Comparison of ENCODE assay signal across 16 cellular contexts in genomic region chr11:45027312-45027711, GRCh38.
DNase-seq lines count a peak whose midpoint lies in the region; ATAC-seq and TF ChIP-seq lines count a peak whose summit lies in the region.
"Had no signal": no experiment of that assay in that cellular context is flagged by ENCODE, and none has a peak within 500 bp of the region (broad histone marks: within the 10 kb centered on the region; RNA-seq: fewer than 3 reads in every experiment).

No MANE protein-coding gene starts in this region.

- no peak for TF ChIP-seq CTCF in HEK293 (tag by site-specific recombination; IDR thresholded peaks at IDR 0.05)
- no peak for TF ChIP-seq CTCF in psoas muscle (IDR thresholded peaks at IDR 0.05)

- H3K4me2 ChIP-seq in BLaER1, result peak overlapping the region; percentile 84

- H3K4me3 ChIP-seq in BLaER1 (no peak overlapping the region), HEK293 (ENCODE audit: low read depth, low read length) (no peak overlapping the region), psoas muscle (no peak overlapping the region)
- H3K4me3 ChIP-seq: GM23248, SJSA1 had no signal

- intact Hi-C loops in psoas muscle (cut with DNase I), result no loop called here
- intact Hi-C loops in posterior cingulate gyrus (cut with DNase I), result no loop called here

- H3K27me3 ChIP-seq in BLaER1, result no peaks in the 10 kb centered on the region
- no peaks in the 10 kb centered on the region for H3K27me3 ChIP-seq in psoas muscle (ENCODE audit: insufficient read depth in 3 of 3, low read length in 2 of 3)

- DNase-seq in ecto neural progenitor cell (ENCODE audit: low spot score) (peak; percentile 21), psoas muscle (no peak), NCI-H146 (lab: John Stamatoyannopoulos, UW) (no peak), posterior cingulate gyrus (no peak)
- DNase-seq: DND-41, GM23248, HCEC 1CT, Kasumi-1, NCI-H187, NCI-H526 treated with DMSO at 0.1 percent for 48 hours, OCI-M1 had no signal

- 82 to 92% (median 84%) methylated on average over 4 of the region's 4 CpGs for WGBS in psoas muscle, 3 donors

- POLR2A ChIA-PET in HEK293 (lab: Yijun Ruan, JAX), result no interaction called here

- no peaks in the 10 kb centered on the region for H4K20me1 ChIP-seq in BLaER1

- peaks cover 99% of the 10 kb centered on the region for H3K4me1 ChIP-seq in BLaER1
- no peaks in the 10 kb centered on the region for H3K4me1 ChIP-seq in HEK293 (ENCODE audit: control insufficient read depth, insufficient read depth, low read length)
- peaks cover 15% of the 10 kb centered on the region for H3K4me1 ChIP-seq in psoas muscle
- H3K4me1 ChIP-seq: SJSA1 had no signal

- H3K27ac ChIP-seq in BLaER1 (peak overlapping the region; percentile 94), HEK293 (ENCODE audit: extremely low read depth, low read depth, low read length) (no peak overlapping the region), psoas muscle (peak overlapping the region; percentile 48)
- H3K27ac ChIP-seq: GM23248, SJSA1 had no signal

- peak overlapping the region; percentile 80 for H3K9ac ChIP-seq in BLaER1
- H3K9ac ChIP-seq: GM23248 had no signal

- ATAC-seq in psoas muscle, result no peak
- ATAC-seq in HG03095 (IDR thresholded peaks at IDR 0.05; ENCODE audit: unreplicated experiment), result no peak
- ATAC-seq: CD8-positive, alpha-beta T cell had no signal

- CTCF ChIA-PET in HEK293 (lab: Yijun Ruan, JAX), result interaction anchor here (0.6 to 1.8 kb wide), 4 partner anchors 11 to 100 kb away, joined by 3 to 5 read pairs (median 4); no protein-coding TSS in a partner anchor

- no peaks in the 10 kb centered on the region for H3K9me3 ChIP-seq in BLaER1
- no peaks in the 10 kb centered on the region for H3K9me3 ChIP-seq in HEK293 (ENCODE audit: control insufficient read depth, insufficient read depth, low read depth, low read length)
- no peaks in the 10 kb centered on the region for H3K9me3 ChIP-seq in psoas muscle
- H3K9me3 ChIP-seq: SJSA1 had no signal

- H3K36me3 ChIP-seq in BLaER1 (no peaks in the 10 kb centered on the region), HEK293 (ENCODE audit: control insufficient read depth in 2 of 2, insufficient read depth in 1 of 2, low read length in 2 of 2) (no peaks in the 10 kb centered on the region), psoas muscle (ENCODE audit: insufficient read depth in 1 of 2, low read depth in 1 of 2) (no peaks in the 10 kb centered on the region)
- H3K36me3 ChIP-seq: SJSA1 had no signal

TF ChIP-seq in HEK293, 187 proteins besides CTCF, POLR2A, EP300 and RAD21:
- TF ChIP-seq ZNF623 (tag by site-specific recombination; IDR thresholded peaks at IDR 0.05) (peak; percentile 80), GLIS2 (tag by site-specific recombination; IDR thresholded peaks at IDR 0.05) (no peak), SP7 (tag by site-specific recombination; IDR thresholded peaks at IDR 0.05) (no peak)
TF ChIP-seq in HEK293: peak in this region for 1.
